Comparison of ENCODE assay signal across 8 cellular contexts in genomic region chrX:49190783-49191032, GRCh38. TPM values are rescaled to one million over a fixed set of nuclear protein-coding genes. Genes with fewer than 3 reads are reported as not detected.
A peak's percentile ranks its signal among the peaks of the same experiment; 100 is the strongest.
DNase-seq lines count a peak whose midpoint lies in the region; ATAC-seq, FAIRE-seq and TF ChIP-seq lines count a peak whose summit lies in the region.

No MANE protein-coding gene starts in this region.

- H3K4me2 ChIP-seq in astrocyte (ENCODE audit: low read length) = peak overlapping the region; percentile 78

- H3K27ac ChIP-seq in astrocyte (ENCODE audit: low read depth, low read length) = peak overlapping the region; percentile 42
- peak overlapping the region; percentile 78 for H3K27ac ChIP-seq in lower lobe of right lung
- peak overlapping the region; percentile 65 to 94 (median 83) for H3K27ac ChIP-seq in tibial nerve
- no peak overlapping the region for H3K27ac ChIP-seq in WERI-Rb-1

- ATAC-seq in activated T-cell treated with anti-CD3 and anti-CD28 coated beads, Interleukin-2, amount 50 U/mL, for 72 hours (replicated peaks in 1 of 2) = no peak
- ATAC-seq in lower lobe of right lung (no peak), GM21515 (IDR thresholded peaks at IDR 0.05; ENCODE audit: unreplicated experiment) (no peak)

- peak in 1 of 2 donors; percentile 57 for TF ChIP-seq POLR2A in tibial nerve (IDR thresholded peaks at IDR 0.05)

- H3K4me3 ChIP-seq in astrocyte (ENCODE audit: insufficient read depth, low read depth, low read length) = peak overlapping the region; percentile 33
- peak overlapping the region; percentile 53 for H3K4me3 ChIP-seq in lower lobe of right lung
- H3K4me3 ChIP-seq in tibial nerve = peak overlapping the region in 3 of 4 donors; percentile 26 to 51 (median 43)
- H3K4me3 ChIP-seq in WERI-Rb-1 (ENCODE audit: low read depth, low read length) = no peak overlapping the region

- no peaks in the 10 kb centered on the region for H3K9me3 Mint-ChIP-seq in activated T-cell treated with anti-CD3 and anti-CD28 coated beads, Interleukin-2, amount 50 U/mL, for 72 hours
- no peaks in the 10 kb centered on the region for H3K9me3 Mint-ChIP-seq in astrocyte (ENCODE audit: unreplicated experiment)

- H4K20me1 ChIP-seq in astrocyte (ENCODE audit: insufficient read depth, low read length) = no peaks in the 10 kb centered on the region

- WGBS in tibial nerve, 2 donors = 0 to 47% methylated on average over 6 to 7 of the region's 7 CpGs

- H3K4me1 Mint-ChIP-seq in activated T-cell treated with anti-CD3 and anti-CD28 coated beads, Interleukin-2, amount 50 U/mL, for 72 hours (ENCODE audit: low read depth) = peaks cover 43% of the 10 kb centered on the region
- H3K4me1 Mint-ChIP-seq in astrocyte (ENCODE audit: low read depth, unreplicated experiment) = peaks cover 1% of the 10 kb centered on the region

- TF ChIP-seq CTCF in astrocyte (IDR thresholded peaks at IDR 0.05; ENCODE audit: insufficient read depth, low read depth, low read length) (no peak), lower lobe of right lung (IDR thresholded peaks at IDR 0.05) (no peak), tibial nerve (IDR thresholded peaks at IDR 0.05) (no peak), WERI-Rb-1 (IDR thresholded peaks at IDR 0.05; ENCODE audit: low read depth, low read length) (no peak)

- H3K79me2 ChIP-seq in astrocyte (ENCODE audit: insufficient read depth, low read length) = no peaks in the 10 kb centered on the region

- peak overlapping the region; percentile 90 to 98 for H3K4me3 Mint-ChIP-seq in activated T-cell treated with anti-CD3 and anti-CD28 coated beads, Interleukin-2, amount 50 U/mL, for 72 hours
- H3K4me3 Mint-ChIP-seq in astrocyte (ENCODE audit: unreplicated experiment) = peak overlapping the region; percentile 87

- H3K4me1 ChIP-seq in astrocyte (ENCODE audit: insufficient read depth, low read length) = no peaks in the 10 kb centered on the region
- H3K4me1 ChIP-seq in lower lobe of right lung = peaks cover 5% of the 10 kb centered on the region
- H3K4me1 ChIP-seq in tibial nerve = peaks cover 0 to 25% (median 0%) of the 10 kb centered on the region in 4 donors

- no peak for DNase-seq in activated T-cell treated with anti-CD3 and anti-CD28 coated beads, Interleukin-2, amount 50 U/mL, for 72 hours
- DNase-seq in activated T-cell treated with anti-CD3 and anti-CD28 coated beads, Interleukin-2, amount 50 U/mL, for 48 hours = no peak
- DNase-seq in astrocyte (ENCODE audit: low read depth) (no peak), lower lobe of right lung (no peak), tibial nerve (ENCODE audit: low spot score in 2 of 2) (peak in 1 of 2 donors; percentile 63), WERI-Rb-1 (no peak), NCI-H2081 (lab: John Stamatoyannopoulos, UW) (no peak)

- intact Hi-C loops in lower lobe of right lung (cut with DNase I) = no loop called here

- H3K27ac Mint-ChIP-seq in activated T-cell treated with anti-CD3 and anti-CD28 coated beads, Interleukin-2, amount 50 U/mL, for 72 hours = peak overlapping the region; percentile 94
- peak overlapping the region; percentile 87 for H3K27ac Mint-ChIP-seq in astrocyte (ENCODE audit: unreplicated experiment)

- H3K27me3 ChIP-seq in astrocyte (ENCODE audit: insufficient read depth, low read length) = no peaks in the 10 kb centered on the region
- H3K27me3 ChIP-seq in lower lobe of right lung (ENCODE audit: low read depth) = no peaks in the 10 kb centered on the region
- H3K27me3 ChIP-seq in tibial nerve = no peaks in the 10 kb centered on the region
- peaks cover 14% of the 10 kb centered on the region for H3K27me3 ChIP-seq in WERI-Rb-1 (ENCODE audit: insufficient read depth, low read depth, severe bottlenecking)

- no peaks in the 10 kb centered on the region for H3K9me3 ChIP-seq in astrocyte (ENCODE audit: insufficient read depth, low read depth, low read length)
- H3K9me3 ChIP-seq in lower lobe of right lung = no peaks in the 10 kb centered on the region
- no peaks in the 10 kb centered on the region for H3K9me3 ChIP-seq in tibial nerve
- no peaks in the 10 kb centered on the region for H3K9me3 ChIP-seq in WERI-Rb-1 (ENCODE audit: severe bottlenecking)

- peaks cover 2 to 9% of the 10 kb centered on the region in 2 donors for H3K36me3 Mint-ChIP-seq in activated T-cell treated with anti-CD3 and anti-CD28 coated beads, Interleukin-2, amount 50 U/mL, for 72 hours (ENCODE audit: insufficient read depth in 2 of 2)
- no peaks in the 10 kb centered on the region for H3K36me3 Mint-ChIP-seq in astrocyte (ENCODE audit: low read depth, unreplicated experiment)

- H3K9ac ChIP-seq in astrocyte (ENCODE audit: low read length) = peak overlapping the region; percentile 59

- TF ChIP-seq EP300 in tibial nerve (IDR thresholded peaks at IDR 0.05) = peak in 1 of 2 donors; percentile 56

- H3K27me3 Mint-ChIP-seq in activated T-cell treated with anti-CD3 and anti-CD28 coated beads, Interleukin-2, amount 50 U/mL, for 72 hours (ENCODE audit: low read depth) = peaks cover 9% of the 10 kb centered on the region
- H3K27me3 Mint-ChIP-seq in astrocyte (ENCODE audit: low read depth, unreplicated experiment) = no peaks in the 10 kb centered on the region

- no peak for FAIRE-seq in astrocyte (lab: Jason Lieb, UNC)

- no peak overlapping the region for H2AFZ ChIP-seq in astrocyte (ENCODE audit: low read depth, low read length)

- H3K36me3 ChIP-seq in astrocyte (ENCODE audit: insufficient read depth, low read length) = no peaks in the 10 kb centered on the region
- no peaks in the 10 kb centered on the region for H3K36me3 ChIP-seq in lower lobe of right lung
- no peaks in the 10 kb centered on the region for H3K36me3 ChIP-seq in tibial nerve
- H3K36me3 ChIP-seq in WERI-Rb-1 = peaks cover 50% of the 10 kb centered on the region

RNA-seq across cellular contexts. Expression of gene PRICKLE3, which starts 4.5 kb away (rescaled TPM):
- 10 to 100 TPM; 17.4 to 17.6 TPM for total RNA-seq in activated T-cell treated with anti-CD3 and anti-CD28 coated beads, Interleukin-2, amount 50 U/mL, for 72 hours
- total RNA-seq in astrocyte (13.9 and 14.2 TPM in 2 replicates), lower lobe of right lung (13.1 TPM), tibial nerve (10 to 100 TPM; 18.2 to 32.4 (median 24.4) TPM)

RNA-seq across cellular contexts. Expression of gene SYP, which starts 9.3 kb away (rescaled TPM):
- 10 to 100 TPM in 1 of 2 donors, 1 to 10 TPM in 1; 8.7 to 15.9 TPM for total RNA-seq in activated T-cell treated with anti-CD3 and anti-CD28 coated beads, Interleukin-2, amount 50 U/mL, for 72 hours
- 1.6 and 1.9 TPM in 2 replicates for total RNA-seq in astrocyte
- 4.2 TPM for total RNA-seq in lower lobe of right lung
- total RNA-seq in tibial nerve = 1 to 10 TPM; 3.1 to 9.9 (median 7.7) TPM

RNA-seq across cellular contexts. Expression of gene PLP2, which starts 19.0 kb away (rescaled TPM):
- total RNA-seq in activated T-cell treated with anti-CD3 and anti-CD28 coated beads, Interleukin-2, amount 50 U/mL, for 72 hours = 100 to 1,000 TPM; 232 to 266 TPM
- total RNA-seq in astrocyte (109 TPM in 2 replicates), lower lobe of right lung (91.8 TPM), tibial nerve (10 to 100 TPM; 22.0 to 34.7 (median 31.5) TPM)

RNA-seq across cellular contexts. Expression of gene MAGIX, which starts 28.1 kb away (rescaled TPM):
- under 1 TPM; 0.84 to 0.93 TPM for total RNA-seq in activated T-cell treated with anti-CD3 and anti-CD28 coated beads, Interleukin-2, amount 50 U/mL, for 72 hours
- total RNA-seq in astrocyte (0.96 and 1.2 TPM in 2 replicates), lower lobe of right lung (6.7 TPM), tibial nerve (1 to 10 TPM; 1.7 to 8.1 (median 2.3) TPM)

RNA-seq across cellular contexts. Expression of gene CACNA1F, which starts 42.4 kb away (rescaled TPM):
- 1 to 10 TPM; 3.4 to 4.1 TPM for total RNA-seq in activated T-cell treated with anti-CD3 and anti-CD28 coated beads, Interleukin-2, amount 50 U/mL, for 72 hours
- total RNA-seq in astrocyte (not detected in 2 replicates), lower lobe of right lung (1.4 TPM), tibial nerve (1 to 10 TPM in 1 of 4 donors, under 1 TPM in 3; under 0.01 to 1.0 (median 0.40) TPM)
